In genomic region chr13:105139048-105139379, GRCh38 we compare ENCODE assay signal across 8 cellular contexts.
DNase-seq lines count a peak whose midpoint lies in the region; ATAC-seq lines count a peak whose summit lies in the region.

No MANE protein-coding gene starts in this region.

- peaks cover 12% of the 10 kb centered on the region for H3K4me1 ChIP-seq in mononuclear cell (ENCODE audit: insufficient read depth, low read length)

- no peak for DNase-seq in cerebellar nuclear complex (lab: John Stamatoyannopoulos, UW)
- DNase-seq in putamen (ENCODE audit: low spot score): no peak
- no peak for DNase-seq in NCI-H526 (lab: John Stamatoyannopoulos, UW)
- DNase-seq in NCI-H345 treated with DMSO at 0.1 percent for 48 hours (lab: John Stamatoyannopoulos, UW; ENCODE audit: unreplicated experiment): no peak

- ATAC-seq in GM18498 (IDR thresholded peaks at IDR 0.05; ENCODE audit: unreplicated experiment) (peak; percentile 6), GM21528 (IDR thresholded peaks at IDR 0.05; ENCODE audit: low FRiP score, unreplicated experiment) (peak; percentile 23)

- no peaks in the 10 kb centered on the region for H3K9me3 ChIP-seq in KOPT-K1 (ENCODE audit: insufficient read depth, low read length, poor library complexity, severe bottlenecking)
- no peaks in the 10 kb centered on the region for H3K9me3 ChIP-seq in mononuclear cell (ENCODE audit: low read depth, low read length)

- H3K4me3 ChIP-seq in mononuclear cell (ENCODE audit: low read length): peak overlapping the region; percentile 53

- H3K27me3 ChIP-seq in mononuclear cell (ENCODE audit: insufficient read depth, low read length): no peaks in the 10 kb centered on the region

- H3K27ac ChIP-seq in KOPT-K1 (ENCODE audit: low read depth, low read length, poor library complexity, severe bottlenecking): peak overlapping the region; percentile 97

- no peaks in the 10 kb centered on the region for H3K36me3 ChIP-seq in KOPT-K1 (ENCODE audit: insufficient read depth, low read length)
